ENCODE assay signal across 27 cellular contexts in genomic region chr4:138688531-138689181, GRCh38.
"Had no signal": no experiment of that assay in that cellular context is flagged by ENCODE, and none has a peak within 500 bp of the region (broad histone marks: within the 10 kb centered on the region; RNA-seq: fewer than 3 reads in every experiment).

No MANE protein-coding gene starts in this region.

- DNase-seq: activated CD4-positive, alpha-beta T cell treated with anti-CD3 and anti-CD28 coated beads for 48 hours; activated CD4-positive, alpha-beta T cell treated with anti-CD3 and anti-CD28 coated beads, Interleukin-2, amount 50 U/mL, for 48 hours; activated CD8-positive, alpha-beta memory T cell treated with anti-CD3 and anti-CD28 coated beads for 24 hours; activated gamma-delta T cell; activated naive CD4-positive, alpha-beta T cell treated with anti-CD3 and anti-CD28 coated beads, Interleukin-2, amount 10 ng/mL, durations not matched to agents 7 days and 5 days; activated naive CD8-positive, alpha-beta T cell treated with anti-CD3 and anti-CD28 coated beads, Interleukin-2, amount 10 ng/mL, durations not matched to agents 7 days and 5 days; amniotic stem cell; dermis blood vessel endothelial cell; effector CD4-positive, alpha-beta T cell; esophagus squamous epithelium; hippocampal formation; left cardiac atrium; left ventricle myocardium superior; mammary epithelial cell; naive B cell; stimulated activated naive B cell treated with anti-CD40 and anti-IgM and Interleukin-4, amounts not matched to agents 10 μg/mL and 1 μg/mL and 100 μg/mL, for 72 hours; stomach; T-helper 9 cell; thyroid gland had no signal

- H3K36me3 Mint-ChIP-seq: activated naive CD4-positive, alpha-beta T cell treated with anti-CD3 and anti-CD28 coated beads, Interleukin-2, amount 10 ng/mL, durations not matched to agents 7 days and 5 days; activated naive CD8-positive, alpha-beta T cell treated with anti-CD3 and anti-CD28 coated beads, Interleukin-2, amount 10 ng/mL, durations not matched to agents 7 days and 5 days; naive B cell; stimulated activated naive B cell treated with anti-CD40 and anti-IgM and Interleukin-4, amounts not matched to agents 10 μg/mL and 1 μg/mL and 100 μg/mL, for 72 hours had no signal

- H3K9me3 Mint-ChIP-seq: activated naive CD4-positive, alpha-beta T cell treated with anti-CD3 and anti-CD28 coated beads, Interleukin-2, amount 10 ng/mL, durations not matched to agents 7 days and 5 days; activated naive CD8-positive, alpha-beta T cell treated with anti-CD3 and anti-CD28 coated beads, Interleukin-2, amount 10 ng/mL, durations not matched to agents 7 days and 5 days; activated T-helper 1 cell treated with anti-CD3 and anti-CD28 coated beads, Interleukin-12 subunit alpha, Interleukin-12 subunit beta, Interleukin-2, Interleukin-4 antibody, amounts not matched to agents 30 ng/mL and 10 ng/mL and 1 ng/mL, durations not matched to agents 14 hours and 24 hours and 36 hours; stimulated activated naive B cell treated with anti-CD40 and anti-IgM and Interleukin-4, amounts not matched to agents 10 μg/mL and 1 μg/mL and 100 μg/mL, for 72 hours; T-helper 1 cell treated with Interleukin-12 subunit alpha and Interleukin-12 subunit beta and Interleukin-4 antibody, amounts not matched to agents 30 μg/mL and 1 μg/mL, for 36 hours had no signal

- H3K4me3 ChIP-seq: esophagus squamous epithelium, gastroesophageal sphincter, ovary, skin epidermis, stomach, thyroid gland, upper lobe of left lung had no signal

- H3K27me3 Mint-ChIP-seq: activated naive CD4-positive, alpha-beta T cell treated with anti-CD3 and anti-CD28 coated beads, Interleukin-2, amount 10 ng/mL, durations not matched to agents 7 days and 5 days; progenitor cell of endocrine pancreas had no signal

- H3K27me3 ChIP-seq: esophagus squamous epithelium, gastroesophageal sphincter, ovary, stomach, thyroid gland, upper lobe of left lung had no signal

- H3K4me1 ChIP-seq: esophagus squamous epithelium, gastroesophageal sphincter, thyroid gland had no signal

- H3K36me3 ChIP-seq: esophagus squamous epithelium, gastroesophageal sphincter, ovary, stomach, thyroid gland, upper lobe of left lung had no signal

- H3K4me1 Mint-ChIP-seq: activated naive CD4-positive, alpha-beta T cell treated with anti-CD3 and anti-CD28 coated beads, Interleukin-2, amount 10 ng/mL, durations not matched to agents 7 days and 5 days; activated naive CD8-positive, alpha-beta T cell treated with anti-CD3 and anti-CD28 coated beads, Interleukin-2, amount 10 ng/mL, durations not matched to agents 7 days and 5 days; naive B cell; stimulated activated naive B cell treated with anti-CD40 and anti-IgM and Interleukin-4, amounts not matched to agents 10 μg/mL and 1 μg/mL and 100 μg/mL, for 72 hours had no signal

- H3K27ac Mint-ChIP-seq: activated naive CD4-positive, alpha-beta T cell treated with anti-CD3 and anti-CD28 coated beads, Interleukin-2, amount 10 ng/mL, durations not matched to agents 7 days and 5 days; activated naive CD8-positive, alpha-beta T cell treated with anti-CD3 and anti-CD28 coated beads, Interleukin-2, amount 10 ng/mL, durations not matched to agents 7 days and 5 days; activated T-helper 1 cell treated with anti-CD3 and anti-CD28 coated beads, Interleukin-12 subunit alpha, Interleukin-12 subunit beta, Interleukin-2, Interleukin-4 antibody, amounts not matched to agents 30 ng/mL and 10 ng/mL and 1 ng/mL, durations not matched to agents 14 hours and 24 hours and 36 hours; naive B cell; progenitor cell of endocrine pancreas; stimulated activated naive B cell treated with anti-CD40 and anti-IgM and Interleukin-4, amounts not matched to agents 10 μg/mL and 1 μg/mL and 100 μg/mL, for 72 hours; T-helper 1 cell treated with Interleukin-12 subunit alpha and Interleukin-12 subunit beta and Interleukin-4 antibody, amounts not matched to agents 30 μg/mL and 1 μg/mL, for 36 hours had no signal

- H3K9me3 ChIP-seq: esophagus squamous epithelium, ovary, stomach, thyroid gland, upper lobe of left lung had no signal

- H3K27ac ChIP-seq: esophagus squamous epithelium, gastroesophageal sphincter, ovary, skin epidermis, stomach, thyroid gland, upper lobe of left lung, VCaP had no signal

- H3K4me3 Mint-ChIP-seq: activated naive CD4-positive, alpha-beta T cell treated with anti-CD3 and anti-CD28 coated beads, Interleukin-2, amount 10 ng/mL, durations not matched to agents 7 days and 5 days; activated naive CD8-positive, alpha-beta T cell treated with anti-CD3 and anti-CD28 coated beads, Interleukin-2, amount 10 ng/mL, durations not matched to agents 7 days and 5 days; activated T-helper 1 cell treated with anti-CD3 and anti-CD28 coated beads, Interleukin-12 subunit alpha, Interleukin-12 subunit beta, Interleukin-2, Interleukin-4 antibody, amounts not matched to agents 30 ng/mL and 10 ng/mL and 1 ng/mL, durations not matched to agents 14 hours and 24 hours and 36 hours; naive B cell; stimulated activated naive B cell treated with anti-CD40 and anti-IgM and Interleukin-4, amounts not matched to agents 10 μg/mL and 1 μg/mL and 100 μg/mL, for 72 hours; T-helper 1 cell treated with Interleukin-12 subunit alpha and Interleukin-12 subunit beta and Interleukin-4 antibody, amounts not matched to agents 30 μg/mL and 1 μg/mL, for 36 hours had no signal
